In genomic region chr13:110412132-110412912, GRCh38 we compare ENCODE assay signal across 8 cellular contexts.
A peak's percentile ranks its signal among the peaks of the same experiment; 100 is the strongest.
DNase-seq lines count a peak whose midpoint lies in the region; ATAC-seq and TF ChIP-seq lines count a peak whose summit lies in the region.

No MANE protein-coding gene starts in this region.

- ATAC-seq in GM18907 (IDR thresholded peaks at IDR 0.05; ENCODE audit: unreplicated experiment): peak; percentile 89
- peak; percentile 92 for ATAC-seq in HG03135 (IDR thresholded peaks at IDR 0.05; ENCODE audit: unreplicated experiment)

- H3K4me2 ChIP-seq in BLaER1: peak overlapping the region; percentile 79

- TF ChIP-seq CTCF in endothelial cell (IDR thresholded peaks at IDR 0.05; ENCODE audit: unreplicated experiment) (peak; percentile 81), mesothelial cell of epicardium (IDR thresholded peaks at IDR 0.05; ENCODE audit: unreplicated experiment) (peak; percentile 90)

- H3K4me3 Mint-ChIP-seq in endothelial cell (ENCODE audit: unreplicated experiment): peak overlapping the region; percentile 35
- H3K4me3 Mint-ChIP-seq in mesothelial cell of epicardium: no peak overlapping the region

- H3K27ac Mint-ChIP-seq in endothelial cell (ENCODE audit: unreplicated experiment) (peak overlapping the region; percentile 90), mesothelial cell of epicardium (peak overlapping the region; percentile 90)

- H3K27me3 Mint-ChIP-seq in endothelial cell (ENCODE audit: unreplicated experiment) (peaks cover 23% of the 10 kb centered on the region), mesothelial cell of epicardium (ENCODE audit: low read depth) (no peaks in the 10 kb centered on the region)

- H3K27ac ChIP-seq in BLaER1: no peak overlapping the region

- H3K36me3 ChIP-seq in BLaER1: no peaks in the 10 kb centered on the region

- H3K4me1 Mint-ChIP-seq in endothelial cell (ENCODE audit: unreplicated experiment): peaks cover 84% of the 10 kb centered on the region
- peaks cover 45% of the 10 kb centered on the region for H3K4me1 Mint-ChIP-seq in mesothelial cell of epicardium

- no peak overlapping the region for H3K4me3 ChIP-seq in BLaER1

- no peaks in the 10 kb centered on the region for H3K27me3 ChIP-seq in BLaER1

- H3K4me1 ChIP-seq in BLaER1: peaks cover 71% of the 10 kb centered on the region

- H3K9me3 ChIP-seq in BLaER1: no peaks in the 10 kb centered on the region

- H3K36me3 Mint-ChIP-seq in endothelial cell (ENCODE audit: low read depth, unreplicated experiment): peaks cover 74% of the 10 kb centered on the region
- H3K36me3 Mint-ChIP-seq in mesothelial cell of epicardium: peaks cover 22% of the 10 kb centered on the region

- DNase-seq in NCI-H345 (lab: John Stamatoyannopoulos, UW) (peak; percentile 64), endothelial cell (ENCODE audit: low spot score) (peak; percentile 84), mesothelial cell of epicardium (ENCODE audit: low spot score in 2 of 2, unreplicated experiment in 2 of 2) (peak in 1 of 2 experiments; percentile 84)
- DNase-seq in activated CD8-positive, alpha-beta memory T cell treated with anti-CD3 and anti-CD28 coated beads for 24 hours: peak; percentile 82
- DNase-seq in stimulated activated CD8-positive, alpha-beta memory T cell treated with anti-CD3 and anti-CD28 coated beads, Interleukin-15, amount 100 ng/mL, for 4 hours (ENCODE audit: low read depth in 2 of 2): peak; percentile 11 to 13

- H3K9me3 Mint-ChIP-seq in endothelial cell (ENCODE audit: unreplicated experiment): no peaks in the 10 kb centered on the region
- H3K9me3 Mint-ChIP-seq in mesothelial cell of epicardium: no peaks in the 10 kb centered on the region

- no peaks in the 10 kb centered on the region for H4K20me1 ChIP-seq in BLaER1

- H3K9ac ChIP-seq in BLaER1: no peak overlapping the region
